In genomic region chr9:80204054-80204453, GRCh38 we compare ENCODE assay signal across 23 cellular contexts.
"Had no signal": no experiment of that assay in that cellular context is flagged by ENCODE, and none has a peak within 500 bp of the region (broad histone marks: within the 10 kb centered on the region; RNA-seq: fewer than 3 reads in every experiment).

No MANE protein-coding gene starts in this region.

- H3K9me3 ChIP-seq: heart left ventricle, lower lobe of right lung, right lobe of liver, tibial nerve had no signal

- H3K4me3 Mint-ChIP-seq: activated CD4-positive, alpha-beta memory T cell treated with anti-CD3 and anti-CD28 coated beads for 36 hours; activated naive CD4-positive, alpha-beta T cell treated with anti-CD3 and anti-CD28 coated beads for 36 hours; activated naive CD8-positive, alpha-beta T cell treated with anti-CD3 and anti-CD28 coated beads, Interleukin-2, amount 10 ng/mL, durations not matched to agents 7 days and 5 days; activated T-cell treated with anti-CD3 and anti-CD28 coated beads, Interleukin-2, amount 50 U/mL, for 72 hours; dendritic cell treated with granulocyte-macrophage colony-stimulating factor and Interleukin-4, amounts not matched to agents 40 ng/mL and 50 ng/mL, for 4 days; naive B cell; neural crest cell; stimulated activated effector memory CD8-positive, alpha-beta T cell treated with anti-CD3 and anti-CD28 coated beads, Interleukin-12 subunit alpha, Interleukin-12 subunit beta, amount 100 ng/mL, for 72 hours; stimulated activated naive CD8-positive, alpha-beta T cell treated with anti-CD3 and anti-CD28 coated beads, Interleukin-15, amount 100 ng/mL, for 72 hours had no signal

- DNase-seq: activated CD4-positive, alpha-beta memory T cell treated with anti-CD3 and anti-CD28 coated beads for 36 hours; activated CD4-positive, alpha-beta T cell treated with anti-CD3 and anti-CD28 coated beads for 48 hours; activated effector memory CD4-positive, alpha-beta T cell treated with Interleukin-2 at 50 U/mL for 16 hours; activated naive CD4-positive, alpha-beta T cell treated with anti-CD3 and anti-CD28 coated beads for 36 hours; activated naive CD8-positive, alpha-beta T cell treated with anti-CD3 and anti-CD28 coated beads, Interleukin-2, amount 10 ng/mL, durations not matched to agents 7 days and 5 days; activated T-cell treated with anti-CD3 and anti-CD28 coated beads, Interleukin-2, amount 50 U/mL, for 72 hours; amygdala; effector CD4-positive, alpha-beta T cell; erythroblast; heart left ventricle; kidney; lower lobe of right lung; naive B cell; posterior cingulate gyrus; right lobe of liver; small intestine; stimulated activated CD4-positive, alpha-beta T cell treated with anti-CD3 and anti-CD28 coated beads, Interleukin-2, amount 100 ng/mL, for 24 hours; stimulated activated naive CD8-positive, alpha-beta T cell treated with anti-CD3 and anti-CD28 coated beads, Interleukin-15, amount 100 ng/mL, for 72 hours had no signal

- H3K27ac Mint-ChIP-seq: activated CD4-positive, alpha-beta memory T cell treated with anti-CD3 and anti-CD28 coated beads for 36 hours; activated naive CD4-positive, alpha-beta T cell treated with anti-CD3 and anti-CD28 coated beads for 36 hours; activated naive CD8-positive, alpha-beta T cell treated with anti-CD3 and anti-CD28 coated beads, Interleukin-2, amount 10 ng/mL, durations not matched to agents 7 days and 5 days; activated T-cell treated with anti-CD3 and anti-CD28 coated beads, Interleukin-2, amount 50 U/mL, for 72 hours; dendritic cell treated with granulocyte-macrophage colony-stimulating factor and Interleukin-4, amounts not matched to agents 40 ng/mL and 50 ng/mL, for 4 days; stimulated activated effector memory CD8-positive, alpha-beta T cell treated with anti-CD3 and anti-CD28 coated beads, Interleukin-12 subunit alpha, Interleukin-12 subunit beta, amount 100 ng/mL, for 72 hours; stimulated activated naive CD8-positive, alpha-beta T cell treated with anti-CD3 and anti-CD28 coated beads, Interleukin-15, amount 100 ng/mL, for 72 hours had no signal

- H3K4me1 Mint-ChIP-seq: activated naive CD8-positive, alpha-beta T cell treated with anti-CD3 and anti-CD28 coated beads, Interleukin-2, amount 10 ng/mL, durations not matched to agents 7 days and 5 days; naive B cell; stimulated activated effector memory CD8-positive, alpha-beta T cell treated with anti-CD3 and anti-CD28 coated beads, Interleukin-12 subunit alpha, Interleukin-12 subunit beta, amount 100 ng/mL, for 72 hours; stimulated activated naive CD8-positive, alpha-beta T cell treated with anti-CD3 and anti-CD28 coated beads, Interleukin-15, amount 100 ng/mL, for 72 hours had no signal

- H3K4me1 ChIP-seq: heart left ventricle, lower lobe of right lung, right lobe of liver, tibial nerve had no signal

- H3K9me3 Mint-ChIP-seq: activated CD4-positive, alpha-beta memory T cell treated with anti-CD3 and anti-CD28 coated beads for 36 hours; activated naive CD8-positive, alpha-beta T cell treated with anti-CD3 and anti-CD28 coated beads, Interleukin-2, amount 10 ng/mL, durations not matched to agents 7 days and 5 days; activated T-cell treated with anti-CD3 and anti-CD28 coated beads, Interleukin-2, amount 50 U/mL, for 72 hours; stimulated activated effector memory CD8-positive, alpha-beta T cell treated with anti-CD3 and anti-CD28 coated beads, Interleukin-12 subunit alpha, Interleukin-12 subunit beta, amount 100 ng/mL, for 72 hours had no signal

- H3K27me3 Mint-ChIP-seq: activated CD4-positive, alpha-beta memory T cell treated with anti-CD3 and anti-CD28 coated beads for 36 hours; activated naive CD8-positive, alpha-beta T cell treated with anti-CD3 and anti-CD28 coated beads, Interleukin-2, amount 10 ng/mL, durations not matched to agents 7 days and 5 days; dendritic cell treated with granulocyte-macrophage colony-stimulating factor and Interleukin-4, amounts not matched to agents 40 ng/mL and 50 ng/mL, for 4 days; naive B cell had no signal

- H3K36me3 ChIP-seq: heart left ventricle, lower lobe of right lung, right lobe of liver, tibial nerve had no signal

- H3K27me3 ChIP-seq: heart left ventricle, right lobe of liver, tibial nerve had no signal

- H3K4me3 ChIP-seq: heart left ventricle, lower lobe of right lung, right lobe of liver, tibial nerve had no signal

- ATAC-seq: activated T-cell treated with anti-CD3 and anti-CD28 coated beads, Interleukin-2, amount 50 U/mL, for 72 hours; heart left ventricle; left lobe of liver; lower lobe of right lung; right lobe of liver; stimulated activated effector memory CD8-positive, alpha-beta T cell treated with anti-CD3 and anti-CD28 coated beads, Interleukin-12 subunit alpha, Interleukin-12 subunit beta, amount 100 ng/mL, for 72 hours; stimulated activated naive CD8-positive, alpha-beta T cell treated with anti-CD3 and anti-CD28 coated beads, Interleukin-15, amount 100 ng/mL, for 72 hours had no signal

- H3K27ac ChIP-seq: heart left ventricle, lower lobe of right lung, right lobe of liver, tibial nerve had no signal

- H3K36me3 Mint-ChIP-seq: activated CD4-positive, alpha-beta memory T cell treated with anti-CD3 and anti-CD28 coated beads for 36 hours; activated naive CD8-positive, alpha-beta T cell treated with anti-CD3 and anti-CD28 coated beads, Interleukin-2, amount 10 ng/mL, durations not matched to agents 7 days and 5 days; naive B cell; stimulated activated effector memory CD8-positive, alpha-beta T cell treated with anti-CD3 and anti-CD28 coated beads, Interleukin-12 subunit alpha, Interleukin-12 subunit beta, amount 100 ng/mL, for 72 hours had no signal
